In the genomic region with DNA sequence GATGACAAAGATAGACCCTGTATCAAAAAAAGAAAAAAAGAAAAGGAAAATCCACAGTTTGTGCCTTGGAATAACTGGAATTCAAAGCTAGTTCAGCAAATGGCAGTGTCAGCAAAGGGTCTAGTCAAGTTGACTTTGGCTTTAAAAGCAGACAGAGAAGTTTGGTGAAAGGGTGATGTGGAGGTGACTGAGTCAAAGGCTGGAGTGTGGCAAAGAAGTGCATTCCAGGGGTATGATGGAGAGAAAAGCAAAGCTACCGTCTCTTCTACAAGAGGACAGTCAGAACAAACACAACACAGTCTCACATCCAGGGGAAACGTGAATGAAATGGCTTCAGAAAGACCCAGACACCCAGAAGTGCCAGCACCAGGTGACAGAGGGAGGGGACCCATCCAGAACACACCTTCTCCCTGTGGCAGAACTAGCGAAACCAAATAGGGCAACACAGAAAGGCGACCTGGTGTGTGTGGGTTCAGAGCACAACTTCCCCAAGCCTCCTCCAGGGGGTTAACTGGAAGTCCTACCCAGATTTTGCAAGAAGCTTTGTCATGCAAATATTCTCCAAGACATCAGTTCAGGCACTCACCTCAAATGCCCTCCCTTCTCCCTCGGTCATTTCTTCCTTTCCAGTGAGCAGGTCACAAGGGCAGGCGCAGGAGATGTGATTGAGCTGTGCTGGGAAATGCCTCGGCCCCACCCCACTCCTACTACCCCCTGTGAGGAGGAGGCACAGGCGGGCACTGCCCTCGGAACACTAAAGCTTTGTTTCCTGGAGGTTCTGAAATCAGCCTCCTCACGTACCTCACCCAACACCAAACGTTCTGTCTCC, we compare ENCODE assay signal across 7 cellular contexts.
DNase-seq lines count a peak whose midpoint lies in the region; ATAC-seq and TF ChIP-seq lines count a peak whose summit lies in the region.

No MANE protein-coding gene starts in this region.

- peaks cover 0 to 6% (median 0%) of the 10 kb centered on the region in 3 donors for H3K27me3 ChIP-seq in stomach

- H3K27ac ChIP-seq in epithelial cell of prostate (peak overlapping the region; percentile 68), stomach (peak overlapping the region in 3 of 5 donors; percentile 13 to 57 (median 57))

- H3K4me3 ChIP-seq in NB4 (ENCODE audit: low read depth, low read length) (no peak overlapping the region), stomach (no peak overlapping the region)

- no peaks in the 10 kb centered on the region for H3K36me3 ChIP-seq in stomach

- H3K4me1 ChIP-seq in stomach = peaks cover 0 to 21% (median 0%) of the 10 kb centered on the region in 4 donors

- WGBS in stomach, 5 donors = 18 to 31% (median 20%) methylated on average over 10 to 11 of the region's 11 CpGs

- H3K9me3 ChIP-seq in stomach = peaks cover 0 to 3% (median 0%) of the 10 kb centered on the region in 4 donors

- peak; percentile 45 for ATAC-seq in GM21723 (IDR thresholded peaks at IDR 0.05; ENCODE audit: unreplicated experiment)

- intact Hi-C loops in stomach (cut with DNase I; ENCODE audit: low total_unique reads) = no loop called here

- DNase-seq in NB4 (ENCODE audit: low read depth) = peak; percentile 66
- DNase-seq in epithelial cell of prostate (ENCODE audit: low read depth, low spot score) = no peak
- DNase-seq in stomach = peak; percentile 47
- no peak for DNase-seq in UCSD-AML1 (lab: John Stamatoyannopoulos, UW; ENCODE audit: unreplicated experiment)
- no peak for DNase-seq in superior temporal gyrus (ENCODE audit: extremely low spot score)
- no peak for DNase-seq in Kasumi-1 (lab: John Stamatoyannopoulos, UW)

- TF ChIP-seq POLR2A in NB4 (IDR thresholded peaks at IDR 0.05; ENCODE audit: extremely low read depth, insufficient read length) = no peak
- TF ChIP-seq POLR2A in stomach (IDR thresholded peaks at IDR 0.05) = no peak

- no peak for TF ChIP-seq EP300 in stomach (IDR thresholded peaks at IDR 0.05)

- TF ChIP-seq CTCF in NB4 (IDR thresholded peaks at IDR 0.05; ENCODE audit: low read depth, low read length) (peak; percentile 27), stomach (IDR thresholded peaks at IDR 0.05) (peak in 1 of 7 experiments; percentile 9)

Comparison
In these comparisons a context has a peak if more than half of its experiments do, and no peak if none do; other contexts are left out.
1. DNase-seq: peak in NB4 (single experiment) and stomach (single experiment); none in epithelial cell of prostate (single experiment), UCSD-AML1 (single experiment), superior temporal gyrus (single experiment) and Kasumi-1 (0 of 2).